ENCODE assay signal across 1 cellular context in genomic region chr1:16618719-16619118, GRCh38.
TF ChIP-seq lines count a peak whose summit lies in the region.

No MANE protein-coding gene starts in this region.

TF ChIP-seq in K562, 482 proteins besides CTCF, POLR2A, EP300 and RAD21 (continued from another document and continues in another):
- TF ChIP-seq JUND (IDR thresholded peaks at IDR 0.05; ENCODE audit: borderline replicate concordance, low read depth, low read length) (no peak), JUND (tag; IDR thresholded peaks at IDR 0.05; ENCODE audit: borderline replicate concordance, low read depth, low read length) (no peak), ZNF408 (CRISPR knock-in tag; IDR thresholded peaks at IDR 0.05; ENCODE audit: low read depth) (no peak), CREB3 (tag; conservative IDR thresholded peaks at IDR 0.05; ENCODE audit: low read depth) (no peak), PRDM10 (IDR thresholded peaks at IDR 0.05; ENCODE audit: partially characterized antibody) (no peak), GATAD2A (IDR thresholded peaks at IDR 0.05) (no peak), XRCC3 (IDR thresholded peaks at IDR 0.05) (no peak), ARID3B (CRISPR knock-in tag; IDR thresholded peaks at IDR 0.05; ENCODE audit: borderline replicate concordance) (peak; percentile 95), POU5F1 (IDR thresholded peaks at IDR 0.05; ENCODE audit: borderline replicate concordance, low read depth, low read length, partially characterized antibody) (no peak), THAP12 (CRISPR knock-in tag; IDR thresholded peaks at IDR 0.05) (peak; percentile 60; the same call in 1 of the 2 replicates), ZC3H11A (IDR thresholded peaks at IDR 0.05; ENCODE audit: low read depth, low read length) (no peak), TEAD4 (IDR thresholded peaks at IDR 0.05; ENCODE audit: low read length) (no peak), TEAD4 (CRISPR knock-in tag; IDR thresholded peaks at IDR 0.05; ENCODE audit: borderline replicate concordance) (0 out of 2 replicates have a peak, but pooled peaks have one; percentile 31), RNF2 (IDR thresholded peaks at IDR 0.05) (no peak), ZNF143 (CRISPR knock-in tag; IDR thresholded peaks at IDR 0.05) (peak; percentile 23; the same call in 1 of the 2 replicates), CUX1 (CRISPR knock-in tag; IDR thresholded peaks at IDR 0.05) (no peak), DPF2 (IDR thresholded peaks at IDR 0.05) (no peak), SUPT5H (IDR thresholded peaks at IDR 0.05) (no peak), CBX5 (IDR thresholded peaks at IDR 0.05; ENCODE audit: borderline replicate concordance, low read depth) (no peak), KLF10 (CRISPR knock-in tag; IDR thresholded peaks at IDR 0.05) (no peak), BRCA1 (IDR thresholded peaks at IDR 0.05) (no peak), BRCA1 (CRISPR knock-in tag; IDR thresholded peaks at IDR 0.05) (no peak), FOXA1 (IDR thresholded peaks at IDR 0.05; ENCODE audit: borderline replicate concordance) (no peak), GABPB2 (CRISPR knock-in tag; conservative IDR thresholded peaks at IDR 0.05) (no peak), ZNF707 (CRISPR knock-in tag; conservative IDR thresholded peaks at IDR 0.05) (no peak), ZNF121 (CRISPR knock-in tag; conservative IDR thresholded peaks at IDR 0.05) (no peak), ZNF316 (IDR thresholded peaks at IDR 0.05) (no peak), HCFC1 (IDR thresholded peaks at IDR 0.05; ENCODE audit: low read depth, low read length) (no peak), ZNF79 (CRISPR knock-in tag; IDR thresholded peaks at IDR 0.05; ENCODE audit: low read depth) (no peak), ELK1 (CRISPR knock-in tag; IDR thresholded peaks at IDR 0.05) (no peak), U2AF2 (optimal IDR thresholded peaks at IDR 0.05; ENCODE audit: low read depth, low read length) (no peak), ZNF518B (CRISPR knock-in tag; IDR thresholded peaks at IDR 0.05) (no peak), ZNF740 (CRISPR knock-in tag; IDR thresholded peaks at IDR 0.05) (no peak), ZNF740 (tag; IDR thresholded peaks at IDR 0.05) (no peak), FOXM1 (IDR thresholded peaks at IDR 0.05; ENCODE audit: low read depth) (no peak), FOXM1 (CRISPR knock-in tag; IDR thresholded peaks at IDR 0.05; ENCODE audit: low read depth) (no peak)
- TF ChIP-seq, protein P1, sequence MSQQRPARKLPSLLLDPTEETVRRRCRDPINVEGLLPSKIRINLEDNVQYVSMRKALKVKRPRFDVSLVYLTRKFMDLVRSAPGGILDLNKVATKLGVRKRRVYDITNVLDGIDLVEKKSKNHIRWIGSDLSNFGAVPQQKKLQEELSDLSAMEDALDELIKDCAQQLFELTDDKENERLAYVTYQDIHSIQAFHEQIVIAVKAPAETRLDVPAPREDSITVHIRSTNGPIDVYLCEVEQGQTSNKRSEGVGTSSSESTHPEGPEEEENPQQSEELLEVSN (IDR thresholded peaks at IDR 0.05; ENCODE audit: borderline replicate concordance in 1 of 2, extremely low read depth in 1 of 2, insufficient read depth in 1 of 2, insufficient read length in 1 of 2, low read depth in 1 of 2, low read length in 1 of 2, poor library complexity in 1 of 2, severe bottlenecking in 1 of 2), result no peak
- TF ChIP-seq, protein P2, sequence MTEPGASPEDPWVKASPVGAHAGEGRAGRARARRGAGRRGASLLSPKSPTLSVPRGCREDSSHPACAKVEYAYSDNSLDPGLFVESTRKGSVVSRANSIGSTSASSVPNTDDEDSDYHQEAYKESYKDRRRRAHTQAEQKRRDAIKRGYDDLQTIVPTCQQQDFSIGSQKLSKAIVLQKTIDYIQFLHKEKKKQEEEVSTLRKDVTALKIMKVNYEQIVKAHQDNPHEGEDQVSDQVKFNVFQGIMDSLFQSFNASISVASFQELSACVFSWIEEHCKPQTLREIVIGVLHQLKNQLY (CRISPR knock-in tag; conservative IDR thresholded peaks at IDR 0.05), result 0 out of 4 replicates have a peak, but pooled peaks have one; percentile 27 to 56
